ENCODE assay signal across 25 cellular contexts in genomic region chr17:74389937-74390679, GRCh38. TPM values are rescaled to one million over a fixed set of nuclear protein-coding genes. Genes with fewer than 3 reads are reported as not detected.
"Had no signal": no experiment of that assay in that cellular context is flagged by ENCODE, and none has a peak within 500 bp of the region (broad histone marks: within the 10 kb centered on the region; RNA-seq: fewer than 3 reads in every experiment).

No MANE protein-coding gene starts in this region.

- H3K27me3 ChIP-seq: heart left ventricle, testis, uterus had no signal

- H2AFZ ChIP-seq: parathyroid adenoma had no signal

- DNase-seq: activated CD4-positive, alpha-beta memory T cell treated with anti-CD3 and anti-CD28 coated beads for 36 hours; activated CD4-positive, alpha-beta T cell treated with anti-CD3 and anti-CD28 coated beads for 48 hours; activated CD8-positive, alpha-beta memory T cell treated with anti-CD3 and anti-CD28 coated beads, Interleukin-2, amount 10 ng/mL, durations not matched to agents 7 days and 5 days; activated naive CD8-positive, alpha-beta T cell treated with anti-CD3 and anti-CD28 coated beads for 36 hours; cortex of kidney; left cardiac atrium; nucleus accumbens; small intestine; stimulated activated CD4-positive, alpha-beta T cell treated with anti-CD3 and anti-CD28 coated beads, Interleukin-15, amount 100 ng/mL, for 24 hours; stimulated activated CD4-positive, alpha-beta T cell treated with anti-CD3 and anti-CD28 coated beads, Interleukin-2, amount 100 ng/mL, for 48 hours; stimulated activated naive CD8-positive, alpha-beta T cell treated with anti-CD3 and anti-CD28 coated beads, Interleukin-15, amount 100 ng/mL, for 72 hours; SW 1271; T-helper 17 cell; testis; trophoblast cell; uterus had no signal

- H3K27me3 Mint-ChIP-seq: activated CD4-positive, alpha-beta memory T cell treated with anti-CD3 and anti-CD28 coated beads for 36 hours; activated naive CD8-positive, alpha-beta T cell treated with anti-CD3 and anti-CD28 coated beads for 36 hours; stimulated activated naive CD8-positive, alpha-beta T cell treated with anti-CD3 and anti-CD28 coated beads, Interleukin-15, amount 100 ng/mL, for 72 hours had no signal

- H3K27ac Mint-ChIP-seq: activated CD4-positive, alpha-beta memory T cell treated with anti-CD3 and anti-CD28 coated beads for 36 hours; activated CD8-positive, alpha-beta memory T cell treated with anti-CD3 and anti-CD28 coated beads, Interleukin-2, amount 10 ng/mL, durations not matched to agents 7 days and 5 days; activated naive CD8-positive, alpha-beta T cell treated with anti-CD3 and anti-CD28 coated beads for 36 hours; T-helper 17 cell had no signal

- H3K4me3 ChIP-seq: heart left ventricle, mucosa of descending colon, testis, uterus had no signal

- H3K4me3 Mint-ChIP-seq: activated CD4-positive, alpha-beta memory T cell treated with anti-CD3 and anti-CD28 coated beads for 36 hours; activated CD8-positive, alpha-beta memory T cell treated with anti-CD3 and anti-CD28 coated beads, Interleukin-2, amount 10 ng/mL, durations not matched to agents 7 days and 5 days; activated naive CD8-positive, alpha-beta T cell treated with anti-CD3 and anti-CD28 coated beads for 36 hours; stimulated activated naive CD8-positive, alpha-beta T cell treated with anti-CD3 and anti-CD28 coated beads, Interleukin-15, amount 100 ng/mL, for 72 hours; T-helper 17 cell had no signal

- H3K79me2 ChIP-seq: parathyroid adenoma had no signal

- ATAC-seq: activated CD8-positive, alpha-beta memory T cell treated with anti-CD3 and anti-CD28 coated beads, Interleukin-2, amount 10 ng/mL, durations not matched to agents 7 days and 5 days; left cardiac atrium; mucosa of descending colon; sciatic nerve; stimulated activated naive CD8-positive, alpha-beta T cell treated with anti-CD3 and anti-CD28 coated beads, Interleukin-15, amount 100 ng/mL, for 72 hours; T-helper 17 cell had no signal

- H3K4me1 ChIP-seq: testis, uterus had no signal

- H3K9me3 ChIP-seq: heart left ventricle, mucosa of descending colon, testis, uterus had no signal

- H3K4me1 Mint-ChIP-seq: activated CD8-positive, alpha-beta memory T cell treated with anti-CD3 and anti-CD28 coated beads, Interleukin-2, amount 10 ng/mL, durations not matched to agents 7 days and 5 days; activated naive CD8-positive, alpha-beta T cell treated with anti-CD3 and anti-CD28 coated beads for 36 hours; stimulated activated naive CD8-positive, alpha-beta T cell treated with anti-CD3 and anti-CD28 coated beads, Interleukin-15, amount 100 ng/mL, for 72 hours had no signal

- H3K9me3 Mint-ChIP-seq: activated CD4-positive, alpha-beta memory T cell treated with anti-CD3 and anti-CD28 coated beads for 36 hours; activated naive CD8-positive, alpha-beta T cell treated with anti-CD3 and anti-CD28 coated beads for 36 hours; stimulated activated naive CD8-positive, alpha-beta T cell treated with anti-CD3 and anti-CD28 coated beads, Interleukin-15, amount 100 ng/mL, for 72 hours had no signal

- H3K27ac ChIP-seq: heart left ventricle, parathyroid adenoma, testis, uterus had no signal

- H3K9ac ChIP-seq: parathyroid adenoma had no signal

- H3K36me3 Mint-ChIP-seq: activated CD4-positive, alpha-beta memory T cell treated with anti-CD3 and anti-CD28 coated beads for 36 hours; activated CD8-positive, alpha-beta memory T cell treated with anti-CD3 and anti-CD28 coated beads, Interleukin-2, amount 10 ng/mL, durations not matched to agents 7 days and 5 days; activated naive CD8-positive, alpha-beta T cell treated with anti-CD3 and anti-CD28 coated beads for 36 hours had no signal

- H3K36me3 ChIP-seq: heart left ventricle, uterus had no signal

RNA-seq across cellular contexts. Expression of gene GPR142, which starts 22.8 kb away (rescaled TPM):
- total RNA-seq: activated CD4-positive, alpha-beta memory T cell treated with anti-CD3 and anti-CD28 coated beads for 36 hours; activated CD8-positive, alpha-beta memory T cell treated with anti-CD3 and anti-CD28 coated beads, Interleukin-2, amount 10 ng/mL, durations not matched to agents 7 days and 5 days; activated naive CD8-positive, alpha-beta T cell treated with anti-CD3 and anti-CD28 coated beads for 36 hours; astrocyte; epithelial cell of proximal tubule; fibroblast of villous mesenchyme; heart left ventricle; T-helper 17 cell had no signal
- polyA plus RNA-seq: heart left ventricle, neural cell had no signal

RNA-seq across cellular contexts. Expression of gene BTBD17, which starts 28.4 kb away (rescaled TPM):
- total RNA-seq: activated CD4-positive, alpha-beta memory T cell treated with anti-CD3 and anti-CD28 coated beads for 36 hours; activated CD8-positive, alpha-beta memory T cell treated with anti-CD3 and anti-CD28 coated beads, Interleukin-2, amount 10 ng/mL, durations not matched to agents 7 days and 5 days; activated naive CD8-positive, alpha-beta T cell treated with anti-CD3 and anti-CD28 coated beads for 36 hours; astrocyte; epithelial cell of proximal tubule; fibroblast of villous mesenchyme; heart left ventricle; left cardiac atrium; liver; sciatic nerve; T-helper 17 cell had no signal
- polyA plus RNA-seq: heart left ventricle, liver had no signal

RNA-seq across cellular contexts. Expression of gene GPRC5C, which starts 41.8 kb away (rescaled TPM):
- total RNA-seq: activated CD8-positive, alpha-beta memory T cell treated with anti-CD3 and anti-CD28 coated beads, Interleukin-2, amount 10 ng/mL, durations not matched to agents 7 days and 5 days had no signal
